8 cellular contexts compared by ENCODE assay signal in genomic region chr1:218521414-218522169, GRCh38.
A peak's percentile ranks its signal among the peaks of the same experiment; 100 is the strongest.
DNase-seq lines count a peak whose midpoint lies in the region; FAIRE-seq and TF ChIP-seq lines count a peak whose summit lies in the region.

No MANE protein-coding gene starts in this region.

- H3K4me2 ChIP-seq in Karpas-422 (ENCODE audit: low read depth, low read length, poor library complexity, severe bottlenecking): no peak overlapping the region

- H3K27ac Mint-ChIP-seq in CD4-positive, alpha-beta memory T cell: no peak overlapping the region

- no peak overlapping the region for H3K9ac ChIP-seq in Karpas-422 (ENCODE audit: low read length)

- H3K4me1 Mint-ChIP-seq in CD4-positive, alpha-beta memory T cell: peaks cover 0 to 1% (median 0%) of the 10 kb centered on the region in 4 donors

- H3K4me1 ChIP-seq in CD4-positive, alpha-beta memory T cell (ENCODE audit: insufficient read depth, low read length): no peaks in the 10 kb centered on the region
- H3K4me1 ChIP-seq in Karpas-422 (ENCODE audit: low read length): no peaks in the 10 kb centered on the region
- no peaks in the 10 kb centered on the region for H3K4me1 ChIP-seq in uterus

- FAIRE-seq in GM19239 (lab: Jason Lieb, UNC): peak; percentile 42

- peaks cover 2 to 5% of the 10 kb centered on the region in 2 donors for H3K27me3 Mint-ChIP-seq in CD4-positive, alpha-beta memory T cell

- H3K27ac ChIP-seq in CD4-positive, alpha-beta memory T cell (ENCODE audit: low read depth, low read length): no peak overlapping the region
- no peak overlapping the region for H3K27ac ChIP-seq in Karpas-422 (ENCODE audit: low read length)
- H3K27ac ChIP-seq in uterus: no peak overlapping the region

- H3K27me3 ChIP-seq in CD4-positive, alpha-beta memory T cell (ENCODE audit: insufficient read depth, low read length): no peaks in the 10 kb centered on the region
- H3K27me3 ChIP-seq in Karpas-422 (ENCODE audit: low read length): no peaks in the 10 kb centered on the region
- H3K27me3 ChIP-seq in uterus: no peaks in the 10 kb centered on the region

- H3K4me3 Mint-ChIP-seq in CD4-positive, alpha-beta memory T cell: no peak overlapping the region

- POLR2A ChIA-PET in CD4-positive, alpha-beta memory T cell (lab: Charles Lee; ENCODE audit: partially characterized antibody): no interaction called here

- no peak overlapping the region for H2AFZ ChIP-seq in Karpas-422 (ENCODE audit: low read length)

- H3K9me3 Mint-ChIP-seq in CD4-positive, alpha-beta memory T cell: no peaks in the 10 kb centered on the region

- H3K36me3 ChIP-seq in CD4-positive, alpha-beta memory T cell (ENCODE audit: insufficient read depth, low read length): no peaks in the 10 kb centered on the region
- no peaks in the 10 kb centered on the region for H3K36me3 ChIP-seq in Karpas-422 (ENCODE audit: insufficient read depth, low read length)
- no peaks in the 10 kb centered on the region for H3K36me3 ChIP-seq in uterus

- no peak overlapping the region for H3K4me3 ChIP-seq in CD4-positive, alpha-beta memory T cell (ENCODE audit: low read length in 2 of 2)
- H3K4me3 ChIP-seq in Karpas-422 (ENCODE audit: low read length): no peak overlapping the region
- H3K4me3 ChIP-seq in uterus: no peak overlapping the region

- H3K9me3 ChIP-seq in CD4-positive, alpha-beta memory T cell (ENCODE audit: control insufficient read depth in 1 of 2, low read length in 2 of 2): no peaks in the 10 kb centered on the region
- no peaks in the 10 kb centered on the region for H3K9me3 ChIP-seq in Karpas-422 (ENCODE audit: low read length)
- no peaks in the 10 kb centered on the region for H3K9me3 ChIP-seq in uterus

- intact Hi-C loops in CD4-positive, alpha-beta memory T cell (cut with micrococcal nuclease): loop anchor here (2.0 kb wide), 1 partner anchor 191 kb away; no protein-coding TSS in a partner anchor
- intact Hi-C loops in uterus (cut with DNase I; ENCODE audit: low total_unique reads) (no loop called here), posterior vena cava (cut with DNase I) (no loop called here)

- no peaks in the 10 kb centered on the region for H4K20me1 ChIP-seq in Karpas-422 (ENCODE audit: insufficient read depth, low read depth, low read length)

- CTCF ChIA-PET in CD4-positive, alpha-beta memory T cell (lab: Charles Lee; ENCODE audit: partially characterized antibody): interaction anchor here (3.0 kb wide), 1 partner anchor 192 kb away, joined by 18 read pairs; no protein-coding TSS in a partner anchor

- H3K9me2 ChIP-seq in Karpas-422 (replicated peaks; ENCODE audit: insufficient read depth, low read length): no peaks in the 10 kb centered on the region

- TF ChIP-seq CTCF in uterus (IDR thresholded peaks at IDR 0.05): peak; percentile 34 to 53 (median 48)

- H3K79me2 ChIP-seq in Karpas-422 (ENCODE audit: low read length): no peaks in the 10 kb centered on the region

- TF ChIP-seq POLR2A in uterus (IDR thresholded peaks at IDR 0.05): no peak

- peak in 3 of 5 donors; percentile 2 to 10 (median 7) for DNase-seq in CD4-positive, alpha-beta memory T cell
- DNase-seq in GM19239 (ENCODE audit: insufficient read length, low spot score) (no peak), Karpas-422 (peak; percentile 81), T-helper 9 cell (peak; percentile 7), dermis blood vessel endothelial cell (peak; percentile 71), midbrain (lab: John Stamatoyannopoulos, UW) (peak; percentile 41), uterus (peak; percentile 30 to 51), posterior vena cava (ENCODE audit: low spot score) (no peak)

- no peaks in the 10 kb centered on the region for H3K36me3 Mint-ChIP-seq in CD4-positive, alpha-beta memory T cell

Comparison
In these comparisons a context has a peak if more than half of its experiments do, and no peak if none do; other contexts are left out.
1. DNase-seq: peak in CD4-positive, alpha-beta memory T cell (3 of 5), Karpas-422 (single experiment), T-helper 9 cell (single experiment), dermis blood vessel endothelial cell (single experiment), midbrain (single experiment) and uterus (2 of 2); none in GM19239 (single experiment) and posterior vena cava (single experiment).